7 cellular contexts compared by ENCODE assay signal in genomic region chr1:204286841-204287387, GRCh38.
DNase-seq lines count a peak whose midpoint lies in the region; FAIRE-seq and TF ChIP-seq lines count a peak whose summit lies in the region.

No MANE protein-coding gene starts in this region.

- no peak overlapping the region for H2BK120ac ChIP-seq in mesendoderm (ENCODE audit: low read depth, low read length)

- no peaks in the 10 kb centered on the region for H3K27me3 ChIP-seq in mesendoderm (ENCODE audit: insufficient read depth, low read length, poor library complexity)
- H3K27me3 ChIP-seq in suprapubic skin: no peaks in the 10 kb centered on the region

- H3K4me1 ChIP-seq in mesendoderm (ENCODE audit: control insufficient read depth, low read depth, low read length): peaks cover 24% of the 10 kb centered on the region
- H3K4me1 ChIP-seq in suprapubic skin: peaks cover 46% of the 10 kb centered on the region

- WGBS in mesendoderm (ENCODE audit: extremely low coverage, insufficient coverage, low lambda C conversion rate): no CpG with 5 or more reads among the region's 8 CpGs
- 26% methylated on average over 8 of the region's 8 CpGs for WGBS in suprapubic skin

- H3K9me3 Mint-ChIP-seq in IgD-negative memory B cell: no peaks in the 10 kb centered on the region

- peak overlapping the region; percentile 58 for H3K4me2 ChIP-seq in mesendoderm (ENCODE audit: low read length)

- no peak overlapping the region for H4K8ac ChIP-seq in mesendoderm (ENCODE audit: low read depth, low read length)

- H3K4me1 Mint-ChIP-seq in IgD-negative memory B cell: peaks cover 11 to 17% (median 14%) of the 10 kb centered on the region in 3 donors

- H3K36me3 Mint-ChIP-seq in IgD-negative memory B cell: peaks cover 3% of the 10 kb centered on the region

- peak overlapping the region; percentile 85 for H3K56ac ChIP-seq in mesendoderm (ENCODE audit: low read length)

- H2BK5ac ChIP-seq in mesendoderm (ENCODE audit: low read length): peak overlapping the region; percentile 80

- peak overlapping the region; percentile 24 for H3K18ac ChIP-seq in mesendoderm (ENCODE audit: low read length)

- H3K27me3 Mint-ChIP-seq in IgD-negative memory B cell: peaks cover 19% of the 10 kb centered on the region

- H2AK5ac ChIP-seq in mesendoderm (ENCODE audit: low read length): peak overlapping the region; percentile 37

- H3K27ac ChIP-seq in mesendoderm (ENCODE audit: low read depth, low read length): peak overlapping the region; percentile 74
- H3K27ac ChIP-seq in suprapubic skin: peak overlapping the region; percentile 59

- peaks cover 4% of the 10 kb centered on the region for H3K79me2 ChIP-seq in mesendoderm (ENCODE audit: control insufficient read depth, insufficient read depth, low read length)

- FAIRE-seq in GM12892 (lab: Jason Lieb, UNC): no peak

- no peak for TF ChIP-seq EP300 in suprapubic skin (IDR thresholded peaks at IDR 0.05)

- in situ Hi-C loops in T47D (cut with HindIII; ENCODE audit: low pct_unique_long_range_greater_than_20kb, low sequenced_read_pairs): no loop called here

- peaks cover 8% of the 10 kb centered on the region for H3K79me1 ChIP-seq in mesendoderm (ENCODE audit: low read length)

- TF ChIP-seq CTCF in suprapubic skin (IDR thresholded peaks at IDR 0.05): no peak

- no peak overlapping the region for H4K5ac ChIP-seq in mesendoderm (ENCODE audit: low read length)

- no peaks in the 10 kb centered on the region for H3K36me3 ChIP-seq in mesendoderm (ENCODE audit: control insufficient read depth, insufficient read depth, low read length)
- no peaks in the 10 kb centered on the region for H3K36me3 ChIP-seq in suprapubic skin

- H3K4me3 Mint-ChIP-seq in IgD-negative memory B cell: peak overlapping the region; percentile 74 to 93 (median 87)

- peak overlapping the region; percentile 69 for H3K9ac ChIP-seq in mesendoderm (ENCODE audit: low read length)

- no peak overlapping the region for H2BK15ac ChIP-seq in mesendoderm (replicated peaks; ENCODE audit: low read depth)

- H3K4ac ChIP-seq in mesendoderm (ENCODE audit: low read depth, low read length): no peak overlapping the region

- H3K4me3 ChIP-seq in mesendoderm (ENCODE audit: low read length) (no peak overlapping the region), suprapubic skin (peak overlapping the region; percentile 18)

- no peaks in the 10 kb centered on the region for H3K9me3 ChIP-seq in suprapubic skin

- H3K23ac ChIP-seq in mesendoderm (ENCODE audit: low read length): peak overlapping the region; percentile 29

- DNase-seq in SW480 (ENCODE audit: low spot score) (peak; percentile 24), T47D (ENCODE audit: low read depth in 1 of 2, low spot score in 1 of 2) (peak; percentile 66 to 96), mesendoderm (peak; percentile 42), suprapubic skin (ENCODE audit: low spot score in 2 of 2) (no peak), GM12892 (ENCODE audit: insufficient read length) (no peak), dermis blood vessel endothelial cell (no peak)

- TF ChIP-seq POLR2A in suprapubic skin (IDR thresholded peaks at IDR 0.05) (no peak), GM12892 (IDR thresholded peaks at IDR 0.05; ENCODE audit: low read depth, low read length) (no peak)

- peak overlapping the region in 2 of 3 donors; percentile 34 to 49 for H3K27ac Mint-ChIP-seq in IgD-negative memory B cell

Comparison
In these comparisons a context has a peak if more than half of its experiments do, and no peak if none do; other contexts are left out.
1. DNase-seq: peak in SW480 (single experiment), T47D (2 of 2) and mesendoderm (single experiment); none in suprapubic skin (0 of 2), GM12892 (single experiment) and dermis blood vessel endothelial cell (single experiment).